1 cellular context compared by ENCODE assay signal in genomic region chr17:7214300-7215135, GRCh38.
TF ChIP-seq lines count a peak whose summit lies in the region.

No MANE protein-coding gene starts in this region.

TF ChIP-seq in HepG2, 621 proteins besides CTCF, POLR2A, EP300 and RAD21 (continued from another document and continues in another):
- TF ChIP-seq ZNF326 (CRISPR knock-in tag; IDR thresholded peaks at IDR 0.05; ENCODE audit: borderline replicate concordance) (no peak), RFXANK (CRISPR knock-in tag; IDR thresholded peaks at IDR 0.05) (0 out of 2 replicates have a peak, but pooled peaks have one; percentile 79), RFX3 (CRISPR knock-in tag; IDR thresholded peaks at IDR 0.05) (peak; percentile 86), ASH2L (IDR thresholded peaks at IDR 0.05; ENCODE audit: insufficient read length, low read depth, low read length) (peak; percentile 53), HNF1B (CRISPR knock-in tag; IDR thresholded peaks at IDR 0.05) (peak; percentile 63), SKIL (CRISPR knock-in tag; IDR thresholded peaks at IDR 0.05; ENCODE audit: borderline replicate concordance) (no peak), TP53 (CRISPR knock-in tag; conservative IDR thresholded peaks at IDR 0.05) (no peak), SIN3A (IDR thresholded peaks at IDR 0.05; ENCODE audit: borderline replicate concordance, low read depth, low read length) (peak; percentile 19; the same call in 1 of the 2 replicates), GRHL1 (CRISPR knock-in tag; conservative IDR thresholded peaks at IDR 0.05) (no peak), ZNF280B (CRISPR knock-in tag; IDR thresholded peaks at IDR 0.05; ENCODE audit: borderline replicate concordance) (no peak), HIVEP1 (CRISPR knock-in tag; IDR thresholded peaks at IDR 0.05) (0 out of 2 replicates have a peak, but pooled peaks have one; percentile 56), RARA (CRISPR knock-in tag; IDR thresholded peaks at IDR 0.05) (no peak), KLF11 (CRISPR knock-in tag; IDR thresholded peaks at IDR 0.05) (no peak), MEF2D (CRISPR knock-in tag; IDR thresholded peaks at IDR 0.05) (peak; percentile 33; the same call in 1 of the 2 replicates), BCL3 (CRISPR knock-in tag; IDR thresholded peaks at IDR 0.05) (no peak), SMAD3 (CRISPR knock-in tag; IDR thresholded peaks at IDR 0.05) (no peak; the same call in 1 of the 2 replicates), ZNF747 (CRISPR knock-in tag; IDR thresholded peaks at IDR 0.05; ENCODE audit: borderline replicate concordance) (0 out of 2 replicates have a peak, but pooled peaks have one; percentile 15), ZBTB40 (IDR thresholded peaks at IDR 0.05) (no peak), ZBTB40 (CRISPR knock-in tag; IDR thresholded peaks at IDR 0.05) (0 out of 2 replicates have a peak, but pooled peaks have one; percentile 26), XRCC5 (optimal IDR thresholded peaks at IDR 0.05; ENCODE audit: low read length) (peak; percentile 24), ZNF883 (CRISPR knock-in tag; IDR thresholded peaks at IDR 0.05; ENCODE audit: not compliant biosample characterization) (peak; percentile 35), ZSCAN29 (CRISPR knock-in tag; conservative IDR thresholded peaks at IDR 0.05) (peak; percentile 20; the same call in 1 of the 2 replicates), NCOA2 (CRISPR knock-in tag; IDR thresholded peaks at IDR 0.05) (0 out of 2 replicates have a peak, but pooled peaks have one; percentile 2), RFX1 (IDR thresholded peaks at IDR 0.05) (peak; percentile 72), EHMT2 (IDR thresholded peaks at IDR 0.05; ENCODE audit: borderline replicate concordance, low read depth, low read length) (no peak), GABPB1 (CRISPR knock-in tag; IDR thresholded peaks at IDR 0.05) (peak; percentile 57), ZNF574 (CRISPR knock-in tag; IDR thresholded peaks at IDR 0.05) (peak; percentile 59; the same call in 1 of the 2 replicates), HNRNPLL (IDR thresholded peaks at IDR 0.05; ENCODE audit: low read depth, low read length, poor library complexity, severe bottlenecking) (peak; percentile 94), STAG1 (CRISPR knock-in tag; IDR thresholded peaks at IDR 0.05) (peak; percentile 58), ZBTB7B (CRISPR knock-in tag; IDR thresholded peaks at IDR 0.05) (no peak), RNF2 (conservative IDR thresholded peaks at IDR 0.05; ENCODE audit: low read depth) (no peak), MATR3 (CRISPR knock-in tag; IDR thresholded peaks at IDR 0.05) (no peak), ZKSCAN5 (CRISPR knock-in tag; IDR thresholded peaks at IDR 0.05) (no peak), SRSF4 (IDR thresholded peaks at IDR 0.05; ENCODE audit: low read depth, low read length, poor library complexity, severe bottlenecking) (no peak), ZSCAN5A (CRISPR knock-in tag; IDR thresholded peaks at IDR 0.05; ENCODE audit: borderline replicate concordance) (no peak), TRIM24 (CRISPR knock-in tag; IDR thresholded peaks at IDR 0.05) (no peak), HMGA1 (CRISPR knock-in tag; conservative IDR thresholded peaks at IDR 0.05) (no peak), ZNF761 (CRISPR knock-in tag; conservative IDR thresholded peaks at IDR 0.05) (peak; percentile 82; the same call in 1 of the 2 replicates), BORCS8-MEF2B (CRISPR knock-in tag; IDR thresholded peaks at IDR 0.05) (0 out of 2 replicates have a peak, but pooled peaks have one; percentile 27), HHEX (CRISPR knock-in tag; IDR thresholded peaks at IDR 0.05) (no peak), ZNF510 (CRISPR knock-in tag; IDR thresholded peaks at IDR 0.05; ENCODE audit: low read depth) (no peak)
